In genomic region chr2:85385746-85386145, GRCh38 we compare ENCODE assay signal across 17 cellular contexts. TPM values are rescaled to one million over a fixed set of nuclear protein-coding genes. Genes with fewer than 3 reads are reported as not detected.
"Had no signal": no experiment of that assay in that cellular context is flagged by ENCODE, and none has a peak within 500 bp of the region (broad histone marks: within the 10 kb centered on the region; RNA-seq: fewer than 3 reads in every experiment).

No MANE protein-coding gene starts in this region.

- H3K4me2 ChIP-seq: smooth muscle cell had no signal

- H3K27me3 Mint-ChIP-seq: activated naive CD8-positive, alpha-beta T cell treated with anti-CD3 and anti-CD28 coated beads, Interleukin-2, amount 50 U/mL, for 24 hours; dendritic cell treated with granulocyte-macrophage colony-stimulating factor and Interleukin-4, amounts not matched to agents 40 ng/mL and 50 ng/mL, for 4 days had no signal

- H3K4me3 ChIP-seq: ascending aorta, right atrium auricular region, smooth muscle cell, tibial artery, uterus had no signal

- H3K27ac ChIP-seq: ascending aorta, foreskin keratinocyte, neutrophil, right atrium auricular region, tibial artery, uterus had no signal

- H3K4me3 Mint-ChIP-seq: activated naive CD4-positive, alpha-beta T cell treated with anti-CD3 and anti-CD28 coated beads for 36 hours; activated naive CD8-positive, alpha-beta T cell treated with anti-CD3 and anti-CD28 coated beads, Interleukin-2, amount 50 U/mL, for 24 hours; activated T-helper 1 cell treated with anti-CD3 and anti-CD28 coated beads, Interleukin-12 subunit alpha, Interleukin-12 subunit beta, Interleukin-2, Interleukin-4 antibody, amounts not matched to agents 30 ng/mL and 10 ng/mL and 1 ng/mL, durations not matched to agents 14 hours and 24 hours and 36 hours; dendritic cell treated with granulocyte-macrophage colony-stimulating factor and Interleukin-4, amounts not matched to agents 40 ng/mL and 50 ng/mL, for 4 days had no signal

- H3K4me1 ChIP-seq: ascending aorta, foreskin keratinocyte, right atrium auricular region, uterus had no signal

- H3K27ac Mint-ChIP-seq: activated naive CD4-positive, alpha-beta T cell treated with anti-CD3 and anti-CD28 coated beads for 36 hours; activated naive CD8-positive, alpha-beta T cell treated with anti-CD3 and anti-CD28 coated beads, Interleukin-2, amount 50 U/mL, for 24 hours; dendritic cell treated with granulocyte-macrophage colony-stimulating factor and Interleukin-4, amounts not matched to agents 40 ng/mL and 50 ng/mL, for 4 days had no signal

- H3K36me3 ChIP-seq: uterus had no signal

- H3K9me3 ChIP-seq: ascending aorta, neutrophil, right atrium auricular region, tibial artery, uterus had no signal

- H3K9me3 Mint-ChIP-seq: activated naive CD8-positive, alpha-beta T cell treated with anti-CD3 and anti-CD28 coated beads, Interleukin-2, amount 50 U/mL, for 24 hours; activated T-helper 1 cell treated with anti-CD3 and anti-CD28 coated beads, Interleukin-12 subunit alpha, Interleukin-12 subunit beta, Interleukin-2, Interleukin-4 antibody, amounts not matched to agents 30 ng/mL and 10 ng/mL and 1 ng/mL, durations not matched to agents 14 hours and 24 hours and 36 hours; dendritic cell treated with granulocyte-macrophage colony-stimulating factor and Interleukin-4, amounts not matched to agents 40 ng/mL and 50 ng/mL, for 4 days had no signal

- DNase-seq: activated CD4-positive, alpha-beta T cell treated with anti-CD3 and anti-CD28 coated beads for 48 hours; activated naive CD4-positive, alpha-beta T cell treated with anti-CD3 and anti-CD28 coated beads for 36 hours; activated naive CD8-positive, alpha-beta T cell treated with anti-CD3 and anti-CD28 coated beads, Interleukin-2, amount 50 U/mL, for 24 hours; effector memory CD4-positive, alpha-beta T cell; foreskin keratinocyte; glutamatergic neuron; T-helper 2 cell; uterus had no signal

- ATAC-seq: activated naive CD8-positive, alpha-beta T cell treated with anti-CD3 and anti-CD28 coated beads, Interleukin-2, amount 50 U/mL, for 24 hours; foreskin keratinocyte had no signal

- H3K27me3 ChIP-seq: ascending aorta, foreskin keratinocyte, neutrophil, right atrium auricular region, tibial artery, uterus had no signal

RNA-seq across cellular contexts. Expression of gene SH2D6, which starts 32.8 kb away (rescaled TPM):
- total RNA-seq: ascending aorta, bronchial epithelial cell, kidney epithelial cell, right atrium auricular region, smooth muscle cell, uterus had no signal
- polyA plus RNA-seq: smooth muscle cell had no signal
